Comparison of ENCODE assay signal across 8 cellular contexts in the genomic region with DNA sequence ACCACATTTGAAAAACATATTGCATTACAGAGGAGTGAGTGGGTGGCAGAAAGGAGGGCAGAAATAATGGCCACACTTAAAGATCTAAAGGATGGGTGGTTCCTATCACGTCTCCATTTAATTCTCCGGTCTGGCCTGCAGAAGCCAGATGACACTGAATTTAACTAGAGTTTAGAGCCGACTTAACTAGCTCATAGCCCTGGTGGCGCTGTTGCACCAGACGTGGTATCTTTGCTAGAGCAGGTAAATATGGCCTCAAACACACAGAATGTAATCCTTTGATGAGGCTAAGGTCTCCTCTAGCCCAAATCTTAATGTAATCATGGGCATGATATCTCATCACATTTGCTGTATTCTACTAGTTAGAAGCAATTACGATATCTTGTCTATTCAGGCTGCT. TPM values are rescaled to one million over a fixed set of nuclear protein-coding genes. Genes with fewer than 3 reads are reported as not detected.
DNase-seq lines count a peak whose midpoint lies in the region; TF ChIP-seq lines count a peak whose summit lies in the region.

No MANE protein-coding gene starts in this region.

- DNase-seq in GF-D8 (lab: John Stamatoyannopoulos, UW) (peak; percentile 9), MG63 (peak; percentile 20), SK-N-MC (ENCODE audit: low read depth, low spot score) (peak; percentile 40), cardiac fibroblast (ENCODE audit: low read depth in 2 of 2) (peak; percentile 77 to 78), myocyte (ENCODE audit: low read depth) (peak; percentile 30), ureter (ENCODE audit: low spot score) (no peak), testis (no peak), GOT3 (lab: John Stamatoyannopoulos, UW) (no peak)

- H3K9me3 ChIP-seq in MG63 (no peaks in the 10 kb centered on the region), SK-N-MC (ENCODE audit: low read depth, low read length) (no peaks in the 10 kb centered on the region), testis (no peaks in the 10 kb centered on the region)

- H3K9ac ChIP-seq in SK-N-MC (ENCODE audit: insufficient read length): no peak overlapping the region

- no peak overlapping the region for H3K4me3 ChIP-seq in MG63
- H3K4me3 ChIP-seq in SK-N-MC: no peak overlapping the region
- H3K4me3 ChIP-seq in cardiac fibroblast (replicated peaks in 1 of 2; ENCODE audit: low read depth in 2 of 2, low read length in 2 of 2): no peak overlapping the region
- no peak overlapping the region for H3K4me3 ChIP-seq in testis

- H3K27ac ChIP-seq in SK-N-MC: no peak overlapping the region
- H3K27ac ChIP-seq in testis: no peak overlapping the region

- 71 to 73% methylated on average over 6 of the region's 6 CpGs for WGBS in testis, 2 donors

- intact Hi-C loops in testis (cut with DNase I; ENCODE audit: low total_unique reads): no loop called here

- H3K36me3 ChIP-seq in MG63 (no peaks in the 10 kb centered on the region), SK-N-MC (ENCODE audit: insufficient read depth, low read length) (no peaks in the 10 kb centered on the region), testis (ENCODE audit: low read depth, missing control alignments) (no peaks in the 10 kb centered on the region)

- H3K27me3 ChIP-seq in MG63 (no peaks in the 10 kb centered on the region), testis (no peaks in the 10 kb centered on the region)

- TF ChIP-seq POLR2A in testis (IDR thresholded peaks at IDR 0.05): no peak

- TF ChIP-seq CTCF in cardiac fibroblast (IDR thresholded peaks at IDR 0.05; ENCODE audit: low read depth, low read length) (peak; percentile 64), testis (IDR thresholded peaks at IDR 0.05) (no peak)

- H3K4me1 ChIP-seq in testis: no peaks in the 10 kb centered on the region

RNA-seq across cellular contexts. Expression of a gene that starts 51.5 kb away (rescaled TPM):
- total RNA-seq in MG63 (2014; rRNA removed; shearing (Covaris generic); ENCODE audit: low replicate concordance): 4.8 TPM in 1 of 2 replicates, not detected in the other
- total RNA-seq in myocyte (not detected in 2 replicates), ureter (0.65 TPM), testis (1 to 10 TPM in 1 of 2 donors, not detected in 1; 1.1 TPM)
- polyA plus RNA-seq in myocyte (2012): 0.39 TPM
- polyA plus RNA-seq in testis (ENCODE audit: insufficient read depth, low read depth, low replicate concordance): 1.3 TPM

Comparison
In these comparisons a context has a peak if more than half of its experiments do, and no peak if none do; other contexts are left out.
1. DNase-seq: peak in GF-D8 (single experiment), MG63 (single experiment), SK-N-MC (single experiment), cardiac fibroblast (2 of 2) and myocyte (single experiment); none in ureter (single experiment), testis (single experiment) and GOT3 (single experiment).